Comparison of ENCODE assay signal across 8 cellular contexts in genomic region chr17:2572304-2572609, GRCh38. TPM values are rescaled to one million over a fixed set of nuclear protein-coding genes. Genes with fewer than 3 reads are reported as not detected.
DNase-seq lines count a peak whose midpoint lies in the region; ATAC-seq and TF ChIP-seq lines count a peak whose summit lies in the region.
"Not testable (repeated sequence)": the region's sequence is repeated elsewhere in the genome, so short reads cannot be mapped to it uniquely, and the experiment has no call there.

No MANE protein-coding gene starts in this region.

- not testable (repeated sequence) for H3K18ac ChIP-seq in IMR-90 (ENCODE audit: low read depth, low read length)

- H2BK20ac ChIP-seq in IMR-90 (ENCODE audit: low read depth, low read length) = not testable (repeated sequence)

- H3F3A ChIP-seq in OCI-LY1 (ENCODE audit: insufficient read depth, low read length) = not testable (repeated sequence)

- not testable (repeated sequence) for H3K79me1 ChIP-seq in IMR-90 (ENCODE audit: low read depth in 1 of 2, low read length in 2 of 2)

- H3K9me3 ChIP-seq in IMR-90 (ENCODE audit: control insufficient read depth, insufficient read depth, low read length); OCI-LY1 (ENCODE audit: low read length); osteoblast (ENCODE audit: low read depth, low read length); upper lobe of right lung: not testable (repeated sequence)

- TF ChIP-seq RAD21 in IMR-90 (IDR thresholded peaks at IDR 0.05; ENCODE audit: low read length) = not testable (repeated sequence)

- H3K27ac ChIP-seq in ACC112 (ENCODE audit: low read depth, low read length); IMR-90 (ENCODE audit: insufficient read depth, low read length); OCI-LY1 (ENCODE audit: low read depth, low read length, poor library complexity, severe bottlenecking); osteoblast (ENCODE audit: low read depth, low read length); upper lobe of right lung: not testable (repeated sequence)

- not testable (repeated sequence) for H2BK15ac ChIP-seq in IMR-90 (ENCODE audit: low read depth, low read length)

- H4K5ac ChIP-seq in IMR-90 (ENCODE audit: low read depth, low read length) = not testable (repeated sequence)

- POLR2A ChIA-PET in IMR-90 (lab: Charles Lee; ENCODE audit: unreplicated experiment) = not testable (repeated sequence)

- H2BK5ac ChIP-seq in IMR-90 (ENCODE audit: low read depth, low read length, poor library complexity, severe bottlenecking) = not testable (repeated sequence)

- no CpG with 5 or more reads among the region's 7 CpGs for WGBS in IMR-90 (ENCODE audit: extremely low coverage in 2 of 2, insufficient read length in 1 of 2), 2 experiments

- not testable (repeated sequence) for H2BK120ac ChIP-seq in IMR-90 (ENCODE audit: low read depth, low read length)

- H3K9me2 ChIP-seq in OCI-LY1 (ENCODE audit: low read depth, low read length) = not testable (repeated sequence)

- H3K9me1 ChIP-seq in IMR-90 (ENCODE audit: insufficient read depth, low read length) = not testable (repeated sequence)

- intact Hi-C loops in IMR-90 (cut with micrococcal nuclease) = loop anchor here (5.0 kb wide), 1 partner anchor 50 kb away; no protein-coding TSS in a partner anchor
- intact Hi-C loops in cardiac septum (cut with DNase I); upper lobe of right lung (cut with DNase I): not testable (repeated sequence)

- H4K91ac ChIP-seq in IMR-90 (ENCODE audit: insufficient read depth, low read depth, low read length) = not testable (repeated sequence)

- H2AK5ac ChIP-seq in IMR-90 (ENCODE audit: low read depth, low read length) = not testable (repeated sequence)

- H3K14ac ChIP-seq in IMR-90 (replicated peaks; ENCODE audit: low read depth, low read length) = not testable (repeated sequence)

- dilution Hi-C loops in IMR-90 (cut with HindIII; ENCODE audit: low sequenced_read_pairs, unreplicated experiment) = not testable (repeated sequence)

- not testable (repeated sequence) for H3K9ac ChIP-seq in IMR-90 (ENCODE audit: low read depth, low read length); OCI-LY1 (ENCODE audit: low read length)

- ATAC-seq in GM21529 (IDR thresholded peaks at IDR 0.05; ENCODE audit: unreplicated experiment) = peak; percentile 37
- ATAC-seq in IMR-90 (ENCODE audit: low read depth) = not testable (repeated sequence)
- ATAC-seq in upper lobe of right lung = peak; percentile 60

- not testable (repeated sequence) for H2AK9ac ChIP-seq in IMR-90 (replicated peaks; ENCODE audit: low read depth, low read length, poor library complexity)

- DNase-seq in GM12865 (ENCODE audit: low read depth); IMR-90; osteoblast (ENCODE audit: insufficient read length, low spot score, missing footprints); upper lobe of right lung: not testable (repeated sequence)
- peak; percentile 3 for DNase-seq in cardiac septum (ENCODE audit: low spot score)

- not testable (repeated sequence) for H4K8ac ChIP-seq in IMR-90 (ENCODE audit: low read depth in 2 of 2, low read length in 2 of 2)

- not testable (repeated sequence) for H3K4me3 ChIP-seq in ACC112 (ENCODE audit: low read depth, low read length); IMR-90 (ENCODE audit: insufficient read depth, low read depth, low read length); OCI-LY1 (ENCODE audit: low read depth, low read length, poor library complexity, severe bottlenecking); osteoblast (ENCODE audit: insufficient read depth, low read length); upper lobe of right lung
- peak overlapping the region; percentile 45 for H3K4me3 ChIP-seq in GM12865 (ENCODE audit: low read depth, low read length)

- not testable (repeated sequence) for H3K4me1 ChIP-seq in ACC112 (ENCODE audit: control insufficient read depth, insufficient read depth, low read length, unreplicated experiment); IMR-90 (ENCODE audit: control insufficient read depth, insufficient read depth, low read length); OCI-LY1 (ENCODE audit: insufficient read depth, low read length, severe bottlenecking); osteoblast (ENCODE audit: insufficient read depth, low read length); upper lobe of right lung

- CTCF ChIA-PET in IMR-90 (lab: Yijun Ruan, JAX) = not testable (repeated sequence)

- not testable (repeated sequence) for H3K27me3 ChIP-seq in ACC112 (ENCODE audit: insufficient read depth, low read length); IMR-90 (ENCODE audit: control insufficient read depth, insufficient read depth, low read length); OCI-LY1 (ENCODE audit: insufficient read depth, low read length); osteoblast (ENCODE audit: insufficient read depth, low read length); upper lobe of right lung

- not testable (repeated sequence) for H3K56ac ChIP-seq in IMR-90 (ENCODE audit: extremely low read depth, insufficient read depth, low read length)

- TF ChIP-seq CTCF in GM12865 (IDR thresholded peaks at IDR 0.05; ENCODE audit: insufficient read depth, low read depth, low read length, missing control alignments); IMR-90 (conservative IDR thresholded peaks at IDR 0.05; ENCODE audit: low read depth, low read length); OCI-LY1 (IDR thresholded peaks at IDR 0.05; ENCODE audit: low read length); osteoblast (IDR thresholded peaks at IDR 0.05; ENCODE audit: extremely low read depth, low read depth, low read length); upper lobe of right lung (IDR thresholded peaks at IDR 0.05): not testable (repeated sequence)

- not testable (repeated sequence) for BruUV-seq in IMR-90 (replicated peaks; lab: Mats Ljungman, UMichigan)

- not testable (repeated sequence) for H3K23ac ChIP-seq in IMR-90 (ENCODE audit: low read depth, low read length)

- peak overlapping the region; percentile 50 for H2AFZ ChIP-seq in ACC112 (ENCODE audit: low read length, unreplicated experiment)
- H2AFZ ChIP-seq in IMR-90 (replicated peaks; ENCODE audit: low read length, poor library complexity); OCI-LY1 (ENCODE audit: low read length): not testable (repeated sequence)
- peak overlapping the region; percentile 22 for H2AFZ ChIP-seq in osteoblast (ENCODE audit: low read length)

- H3K4me2 ChIP-seq in IMR-90 (ENCODE audit: low read depth, low read length) = peak overlapping the region; percentile 45; the same call in 1 of the 2 replicates
- peak overlapping the region; percentile 18; the same call in 1 of the 2 replicates for H3K4me2 ChIP-seq in OCI-LY1 (ENCODE audit: low read length)
- H3K4me2 ChIP-seq in osteoblast (ENCODE audit: insufficient read depth, low read length) = not testable (repeated sequence)

- H3K36me3 ChIP-seq in ACC112 (ENCODE audit: insufficient read depth, low read length); IMR-90 (ENCODE audit: control insufficient read depth, insufficient read depth, low read length); OCI-LY1 (ENCODE audit: insufficient read depth, low read length); osteoblast (ENCODE audit: insufficient read depth, low read length); upper lobe of right lung: not testable (repeated sequence)

- not testable (repeated sequence) for H3K4ac ChIP-seq in IMR-90 (ENCODE audit: low read depth, low read length)

- not testable (repeated sequence) for TF ChIP-seq POLR2A in IMR-90 (IDR thresholded peaks at IDR 0.05; ENCODE audit: low read depth, low read length)

- H3K79me2 ChIP-seq in ACC112 (ENCODE audit: control insufficient read depth, insufficient read depth, low read length, unreplicated experiment); OCI-LY1 (ENCODE audit: insufficient read depth, low read length); osteoblast (ENCODE audit: insufficient read depth, low read length): not testable (repeated sequence)

- in situ Hi-C loops in IMR-90 (cut with MboI; ENCODE audit: low sequenced_read_pairs) = not testable (repeated sequence)

- not testable (repeated sequence) for H4K20me1 ChIP-seq in IMR-90 (ENCODE audit: insufficient read depth, low read length); OCI-LY1 (ENCODE audit: insufficient read depth, low read length); osteoblast (ENCODE audit: insufficient read depth, low read length)

RNA-seq across cellular contexts. Expression of gene PAFAH1B1, which starts 21.2 kb away (rescaled TPM):
- total RNA-seq in IMR-90 (2012; rRNA removed) (121 and 127 TPM in 2 replicates), cardiac septum (142 TPM), osteoblast (113 and 128 TPM in 2 replicates), upper lobe of right lung (144 TPM)
- polyA plus RNA-seq in IMR-90 (2012; rRNA removed) = 52.7 and 64.5 TPM in 2 replicates
- polyA plus RNA-seq in IMR-90 (2012; cell fraction: cytosol; rRNA removed) = 15.8 and 25.3 TPM in 2 replicates
- 12.5 and 61.3 TPM in 2 replicates for polyA plus RNA-seq in IMR-90 (2012; cell fraction: nucleus; rRNA removed; ENCODE audit: low replicate concordance)
